Comparison of ENCODE assay signal across 2 cellular contexts in genomic region chr19:5478241-5478924, GRCh38.
TF ChIP-seq lines count a peak whose summit lies in the region.

No MANE protein-coding gene starts in this region.

TF ChIP-seq in GM23338, 12 proteins besides CTCF, POLR2A, EP300 and RAD21:
- TF ChIP-seq NANOG (IDR thresholded peaks at IDR 0.05; ENCODE audit: borderline replicate concordance) (no peak), CREB1 (CRISPR knock-in tag; IDR thresholded peaks at IDR 0.05; ENCODE audit: low read depth) (no peak), EZH2 (IDR thresholded peaks at IDR 0.05; ENCODE audit: low read depth, unreplicated experiment) (no peak), EZH2phosphoT487 (IDR thresholded peaks at IDR 0.05; ENCODE audit: unreplicated experiment) (no peak), ZNF462 (CRISPR knock-in tag; IDR thresholded peaks at IDR 0.05) (no peak)

TF ChIP-seq in SK-N-SH, 30 proteins besides CTCF, POLR2A, EP300 and RAD21:
- TF ChIP-seq FOSL2 (IDR thresholded peaks at IDR 0.05; ENCODE audit: borderline replicate concordance, low read depth) (no peak), SIN3A (IDR thresholded peaks at IDR 0.05; ENCODE audit: borderline replicate concordance, low read depth, low read length) (no peak), IRF3 (IDR thresholded peaks at IDR 0.05; ENCODE audit: low read depth, low read length) (no peak), USF2 (IDR thresholded peaks at IDR 0.05; ENCODE audit: borderline replicate concordance, low read depth, low read length) (no peak), TCF12 (IDR thresholded peaks at IDR 0.05) (no peak), ELF1 (IDR thresholded peaks at IDR 0.05) (no peak), TEAD4 (IDR thresholded peaks at IDR 0.05; ENCODE audit: borderline replicate concordance, insufficient read depth) (no peak), YY1 (IDR thresholded peaks at IDR 0.05; ENCODE audit: low read depth) (no peak)
